Comparison of ENCODE assay signal across 1 cellular context in the genomic region with DNA sequence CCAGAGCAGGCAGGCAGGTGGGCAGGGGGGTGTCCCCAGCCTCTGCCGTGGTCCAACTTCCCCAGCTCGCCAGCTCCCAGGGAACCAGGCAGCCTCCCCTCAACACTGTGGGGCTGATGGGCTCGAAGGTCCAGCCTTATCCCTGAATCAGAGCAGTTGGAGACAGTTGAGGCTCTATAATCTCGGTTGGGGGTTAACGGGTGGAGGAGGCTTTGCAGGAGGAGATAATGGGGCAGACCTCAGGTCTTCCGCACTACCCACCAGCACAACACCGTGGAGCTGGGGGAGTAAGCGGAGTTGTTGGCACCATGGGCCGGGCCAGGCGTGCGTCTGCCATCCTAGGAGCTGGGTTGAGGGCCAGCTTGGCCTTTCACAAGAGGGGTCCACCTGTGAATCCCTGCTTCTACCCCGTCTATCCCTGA.
TF ChIP-seq lines count a peak whose summit lies in the region.

No MANE protein-coding gene starts in this region.

TF ChIP-seq in K562, 482 proteins besides CTCF, POLR2A, EP300 and RAD21 (continued from another document):
- TF ChIP-seq, protein P1, sequence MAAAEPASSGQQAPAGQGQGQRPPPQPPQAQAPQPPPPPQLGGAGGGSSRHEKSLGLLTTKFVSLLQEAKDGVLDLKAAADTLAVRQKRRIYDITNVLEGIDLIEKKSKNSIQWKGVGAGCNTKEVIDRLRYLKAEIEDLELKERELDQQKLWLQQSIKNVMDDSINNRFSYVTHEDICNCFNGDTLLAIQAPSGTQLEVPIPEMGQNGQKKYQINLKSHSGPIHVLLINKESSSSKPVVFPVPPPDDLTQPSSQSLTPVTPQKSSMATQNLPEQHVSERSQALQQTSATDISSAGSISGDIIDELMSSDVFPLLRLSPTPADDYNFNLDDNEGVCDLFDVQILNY (CRISPR knock-in tag; IDR thresholded peaks at IDR 0.05) = no peak
